Comparison of ENCODE assay signal across 20 cellular contexts in the genomic region with DNA sequence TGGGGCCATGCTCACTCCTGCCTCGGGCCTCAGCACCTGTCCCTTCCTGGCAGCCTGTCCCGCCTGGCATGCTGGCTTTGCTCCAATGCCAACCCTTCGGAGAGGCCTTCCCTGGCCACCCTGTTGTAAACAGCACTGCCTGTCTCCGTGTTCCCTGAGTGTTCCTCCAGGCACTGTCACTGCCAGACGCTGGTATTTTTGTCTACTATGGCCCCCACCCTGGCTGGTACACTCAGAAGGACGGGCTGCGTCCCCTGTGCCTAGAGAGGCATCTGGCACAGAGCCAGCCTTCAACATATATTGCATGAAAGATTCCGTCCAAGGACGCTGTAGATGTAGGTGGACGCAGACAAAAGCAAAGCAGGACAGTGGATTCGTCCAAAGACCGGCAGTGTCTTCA. TPM values are rescaled to one million over a fixed set of nuclear protein-coding genes. Genes with fewer than 3 reads are reported as not detected.
DNase-seq lines count a peak whose midpoint lies in the region; ATAC-seq, FAIRE-seq and TF ChIP-seq lines count a peak whose summit lies in the region.
"Had no signal": no experiment of that assay in that cellular context is flagged by ENCODE, and none has a peak within 500 bp of the region (broad histone marks: within the 10 kb centered on the region; RNA-seq: fewer than 3 reads in every experiment).

No MANE protein-coding gene starts in this region.

- no peak overlapping the region for H3K27ac Mint-ChIP-seq in osteocyte (ENCODE audit: unreplicated experiment)
- H3K27ac Mint-ChIP-seq: CD8-positive, alpha-beta T cell; dendritic cell treated with granulocyte-macrophage colony-stimulating factor and Interleukin-4, amounts not matched to agents 40 ng/mL and 50 ng/mL, for 4 days; GM23338 had no signal

- intact Hi-C loops in right lobe of liver (cut with DNase I): loop anchor here in 1 of 2 donors (5.0 kb wide), 1 partner anchor 49 kb away; no protein-coding TSS in a partner anchor
- intact Hi-C loops in HepG2 (cut with micrococcal nuclease; ENCODE audit: unreplicated experiment): no loop called here
- intact Hi-C loops in left cardiac atrium (cut with DNase I): no loop called here
- intact Hi-C loops in tibial artery (cut with DNase I; ENCODE audit: low total_unique reads): no loop called here

- H2AFZ ChIP-seq in HepG2 (ENCODE audit: low read length): no peak overlapping the region
- H2AFZ ChIP-seq: GM23338 had no signal

- peaks cover 10% of the 10 kb centered on the region for H3K27me3 Mint-ChIP-seq in osteocyte (ENCODE audit: unreplicated experiment)

- no peak for TF ChIP-seq POLR2A in right lobe of liver (IDR thresholded peaks at IDR 0.05)
- no peak for TF ChIP-seq POLR2A in HepG2 (IDR thresholded peaks at IDR 0.05; ENCODE audit: insufficient read depth in 1 of 2, low read depth in 2 of 2, low read length in 2 of 2)

- H3K9me3 ChIP-seq in right lobe of liver: no peaks in the 10 kb centered on the region
- no peaks in the 10 kb centered on the region for H3K9me3 ChIP-seq in HepG2 (ENCODE audit: low read length)
- no peaks in the 10 kb centered on the region for H3K9me3 ChIP-seq in tibial artery

- BruUV-seq in HepG2 (replicated peaks; lab: Mats Ljungman, UMichigan): no TSS peak

- H4K20me1 ChIP-seq in HepG2 (ENCODE audit: insufficient read depth, low read length): no peaks in the 10 kb centered on the region

- TF ChIP-seq RAD21 in HepG2 (CRISPR knock-in tag; IDR thresholded peaks at IDR 0.05): no peak

- peaks cover 2% of the 10 kb centered on the region for H3K4me1 Mint-ChIP-seq in osteocyte (ENCODE audit: unreplicated experiment)

- no peaks in the 10 kb centered on the region for H3K27me3 ChIP-seq in right lobe of liver
- peaks cover 0 to 48% of the 10 kb centered on the region in 2 experiments for H3K27me3 ChIP-seq in HepG2 (ENCODE audit: control insufficient read depth in 1 of 2, insufficient read depth in 2 of 2, low read length in 2 of 2)
- H3K27me3 ChIP-seq in tibial artery: peaks cover 0 to 63% of the 10 kb centered on the region in 2 donors

- POLR2A ChIA-PET in HepG2 (lab: Yijun Ruan, JAX): no interaction called here

- TF ChIP-seq EP300 in HepG2 (IDR thresholded peaks at IDR 0.05; ENCODE audit: low read depth in 2 of 2, low read length in 2 of 2): no peak
- TF ChIP-seq EP300 in HepG2 (CRISPR knock-in tag; IDR thresholded peaks at IDR 0.05; ENCODE audit: borderline replicate concordance): no peak

- 35% methylated on average over 7 of the region's 12 CpGs for WGBS in right lobe of liver (ENCODE audit: insufficient coverage, low coverage, low lambda C conversion rate, missing lambda C conversion rate)
- WGBS in HepG2 (ENCODE audit: low lambda C conversion rate): 8% methylated on average over 8 of the region's 12 CpGs

- in situ Hi-C loops in HepG2 (cut with HindIII; ENCODE audit: extremely low pct_ligation_motif_present, low pct_unique_long_range_greater_than_20kb): no loop called here

- no peaks in the 10 kb centered on the region for H3K79me2 ChIP-seq in HepG2 (ENCODE audit: insufficient read depth, low read length)

- CTCF ChIA-PET in HepG2 (lab: Yijun Ruan, JAX; ENCODE audit: low intra/inter-chr PET ratio, low total read pairs): no interaction called here

- H3K4me1 ChIP-seq in right lobe of liver (peaks cover 0 to 31% (median 8%) of the 10 kb centered on the region in 4 donors), HepG2 (ENCODE audit: insufficient read depth, low read length) (peaks cover 10% of the 10 kb centered on the region), tibial artery (peaks cover 0 to 15% (median 4%) of the 10 kb centered on the region in 4 donors)

- H3K36me3 Mint-ChIP-seq in osteocyte (ENCODE audit: unreplicated experiment): no peaks in the 10 kb centered on the region
- H3K36me3 Mint-ChIP-seq: CD8-positive, alpha-beta T cell had no signal

- ATAC-seq in right lobe of liver: peak; percentile 11 to 43 (median 23)
- ATAC-seq in HepG2: no peak
- ATAC-seq in left cardiac atrium: peak in 1 of 2 donors; percentile 4
- ATAC-seq in GM18868 (IDR thresholded peaks at IDR 0.05; ENCODE audit: unreplicated experiment): no peak
- ATAC-seq: CD8-positive, alpha-beta T cell; GM23338; stimulated activated naive CD8-positive, alpha-beta T cell treated with anti-CD3 and anti-CD28 coated beads, Interleukin-15, Interleukin-2, amounts not matched to agents 100 U/mL and 50 U/mL, for 24 hours had no signal

- H3K4me3 ChIP-seq in right lobe of liver: no peak overlapping the region
- no peak overlapping the region for H3K4me3 ChIP-seq in HepG2 (replicated peaks in 1 of 3; ENCODE audit: insufficient read depth in 1 of 3, low read depth in 2 of 3, low read length in 3 of 3)
- no peak overlapping the region for H3K4me3 ChIP-seq in tibial artery
- H3K4me3 ChIP-seq: GM23338 had no signal

- no peak overlapping the region for H3K4me3 Mint-ChIP-seq in osteocyte (ENCODE audit: unreplicated experiment)
- H3K4me3 Mint-ChIP-seq: CD8-positive, alpha-beta T cell; dendritic cell treated with granulocyte-macrophage colony-stimulating factor and Interleukin-4, amounts not matched to agents 40 ng/mL and 50 ng/mL, for 4 days; GM23338 had no signal

- no peak overlapping the region for H3K4me2 ChIP-seq in HepG2 (ENCODE audit: low read depth, low read length)
- H3K4me2 ChIP-seq: GM23338 had no signal

- no peak overlapping the region for H3K9ac ChIP-seq in HepG2 (ENCODE audit: insufficient read depth, low read depth, low read length)

- no peak for TF ChIP-seq CTCF in right lobe of liver (IDR thresholded peaks at IDR 0.05)
- TF ChIP-seq CTCF in HepG2 (CRISPR knock-in tag; IDR thresholded peaks at IDR 0.05): no peak
- TF ChIP-seq CTCF in osteocyte (IDR thresholded peaks at IDR 0.05): no peak
- TF ChIP-seq CTCF in tibial artery (IDR thresholded peaks at IDR 0.05): no peak

- FAIRE-seq in HepG2 (lab: Jason Lieb, UNC): no peak
- FAIRE-seq: astrocyte had no signal

- H3K27ac ChIP-seq in right lobe of liver: no peak overlapping the region
- no peak overlapping the region for H3K27ac ChIP-seq in HepG2 (ENCODE audit: extremely low read length, insufficient read depth, low read length)
- H3K27ac ChIP-seq in tibial artery: no peak overlapping the region

- no peaks in the 10 kb centered on the region for H3K9me3 Mint-ChIP-seq in osteocyte (ENCODE audit: unreplicated experiment)
- H3K9me3 Mint-ChIP-seq: CD8-positive, alpha-beta T cell; dendritic cell treated with granulocyte-macrophage colony-stimulating factor and Interleukin-4, amounts not matched to agents 40 ng/mL and 50 ng/mL, for 4 days; GM23338 had no signal

- H3K36me3 ChIP-seq in right lobe of liver (no peaks in the 10 kb centered on the region), HepG2 (replicated peaks in 1 of 2; ENCODE audit: control insufficient read depth in 1 of 2, insufficient read depth in 2 of 2, low read length in 2 of 2) (no peaks in the 10 kb centered on the region), tibial artery (no peaks in the 10 kb centered on the region)

- DNase-seq in right lobe of liver (peak; percentile 67 to 85 (median 83)), HepG2 (ENCODE audit: low spot score) (no peak), left cardiac atrium (peak; percentile 55), osteocyte (ENCODE audit: extremely low spot score, unreplicated experiment) (peak; percentile 64), DMS153 treated with DMSO at 0.1 percent for 48 hours (lab: John Stamatoyannopoulos, UW; ENCODE audit: unreplicated experiment) (no peak), NCI-H446 treated with DMSO at 0.1 percent for 48 hours (lab: John Stamatoyannopoulos, UW) (no peak), tibial artery (no peak)
- DNase-seq: activated CD4-positive, CD25-positive, alpha-beta regulatory T cell treated with anti-CD3 and anti-CD28 coated beads, Interleukin-2, amount 50 U/mL, for 72 hours; KG1; NCI-H1092 treated with DMSO at 0.1 percent for 48 hours; SHP77; stimulated activated CD4-positive, alpha-beta T cell treated with anti-CD3 and anti-CD28 coated beads, Interleukin-12 subunit alpha, Interleukin-12 subunit beta, amount 100 ng/mL, for 4 hours; stimulated activated naive CD8-positive, alpha-beta T cell treated with anti-CD3 and anti-CD28 coated beads, Interleukin-15, Interleukin-2, amounts not matched to agents 100 U/mL and 50 U/mL, for 24 hours; T-helper 2 cell had no signal

RNA-seq across cellular contexts. Expression of a gene that starts 2.7 kb away (rescaled TPM):
- total RNA-seq in right lobe of liver (100 to 1,000 TPM in 3 of 6 experiments, 10 to 100 TPM in 3; 37.3 to 232 (median 110) TPM), HepG2 (2016; rRNA removed; fragmentation: Illumina TruSeq; extraction: Trizol) (not detected in 2 replicates), left cardiac atrium (100 to 1,000 TPM in 1 of 2 donors, 10 to 100 TPM in 1; 92.0 to 168 TPM), osteocyte (not detected in 2 replicates)
- not detected in 2 replicates for total RNA-seq in HepG2 (2016; cell fraction: cytosol; rRNA removed; fragmentation: Illumina TruSeq; extraction: Trizol; ENCODE audit: low read depth)
- not detected in 2 replicates for total RNA-seq in HepG2 (2016; cell fraction: insoluble cytoplasmic fraction; rRNA removed; fragmentation: Illumina TruSeq; extraction: Trizol)
- not detected in 2 replicates for total RNA-seq in HepG2 (2016; cell fraction: membrane; rRNA removed; fragmentation: Illumina TruSeq; extraction: Trizol)
- not detected in 2 replicates for total RNA-seq in HepG2 (2016; cell fraction: nucleus; rRNA removed; fragmentation: Illumina TruSeq; extraction: Trizol)
- not detected in 2 replicates for polyA plus RNA-seq in HepG2 (2011; rRNA removed)
- polyA plus RNA-seq in HepG2 (2011; cell fraction: cytosol; rRNA removed): not detected in 2 replicates
- polyA plus RNA-seq in HepG2 (2011; cell fraction: nucleus; rRNA removed): not detected in 2 replicates
- not detected in 2 replicates for polyA plus RNA-seq in HepG2 (2012)
- not detected in 2 replicates for polyA plus RNA-seq in HepG2 (2016; cell fraction: cytosol; fragmentation: Illumina TruSeq; extraction: Trizol; ENCODE audit: low read depth)
- polyA plus RNA-seq in HepG2 (2016; cell fraction: insoluble cytoplasmic fraction; fragmentation: Illumina TruSeq; extraction: Trizol; ENCODE audit: low read depth): not detected in 2 replicates
- polyA plus RNA-seq in HepG2 (2016; cell fraction: membrane; fragmentation: Illumina TruSeq; extraction: Trizol; ENCODE audit: low read depth): not detected in 2 replicates
- polyA plus RNA-seq in HepG2 (2016; cell fraction: nucleus; fragmentation: Illumina TruSeq; extraction: Trizol; ENCODE audit: insufficient read depth, low read depth): not detected in 2 replicates
- polyA minus RNA-seq in HepG2 (2011; rRNA and poly(A)+ RNA removed; ENCODE audit: low replicate concordance): 0.37 TPM in 1 of 2 replicates, not detected in the other
- polyA minus RNA-seq in HepG2 (2011; cell fraction: cytosol; rRNA and poly(A)+ RNA removed): not detected in 2 replicates
- polyA minus RNA-seq in HepG2 (2011; cell fraction: nucleus; rRNA and poly(A)+ RNA removed): not detected in 2 replicates
- total RNA-seq: astrocyte; CD8-positive, alpha-beta T cell; epithelial cell of proximal tubule had no signal

RNA-seq across cellular contexts. Expression of a gene that starts 55.6 kb away (rescaled TPM):
- total RNA-seq in right lobe of liver (1 to 10 TPM in 4 of 6 experiments, under 1 TPM in 2; 0.79 to 1.5 (median 1.1) TPM), HepG2 (2016; rRNA removed; fragmentation: Illumina TruSeq; extraction: Trizol) (not detected in 2 replicates), left cardiac atrium (1 to 10 TPM; 7.6 to 8.1 TPM), osteocyte (4.5 and 4.6 TPM in 2 replicates)
- total RNA-seq in HepG2 (2016; cell fraction: cytosol; rRNA removed; fragmentation: Illumina TruSeq; extraction: Trizol; ENCODE audit: low read depth): not detected in 2 replicates
- total RNA-seq in HepG2 (2016; cell fraction: insoluble cytoplasmic fraction; rRNA removed; fragmentation: Illumina TruSeq; extraction: Trizol): not detected in 2 replicates
- total RNA-seq in HepG2 (2016; cell fraction: membrane; rRNA removed; fragmentation: Illumina TruSeq; extraction: Trizol): not detected in 2 replicates
- total RNA-seq in HepG2 (2016; cell fraction: nucleus; rRNA removed; fragmentation: Illumina TruSeq; extraction: Trizol): not detected in 2 replicates
- polyA plus RNA-seq in HepG2 (2011; rRNA removed): not detected in 2 replicates
- not detected in 2 replicates for polyA plus RNA-seq in HepG2 (2011; cell fraction: cytosol; rRNA removed)
- not detected in 2 replicates for polyA plus RNA-seq in HepG2 (2011; cell fraction: nucleus; rRNA removed)
- polyA plus RNA-seq in HepG2 (2012): not detected in 2 replicates
- polyA plus RNA-seq in HepG2 (2016; cell fraction: cytosol; fragmentation: Illumina TruSeq; extraction: Trizol; ENCODE audit: low read depth): not detected in 2 replicates
- not detected in 2 replicates for polyA plus RNA-seq in HepG2 (2016; cell fraction: insoluble cytoplasmic fraction; fragmentation: Illumina TruSeq; extraction: Trizol; ENCODE audit: low read depth)
- polyA plus RNA-seq in HepG2 (2016; cell fraction: membrane; fragmentation: Illumina TruSeq; extraction: Trizol; ENCODE audit: low read depth): not detected in 2 replicates
- not detected in 2 replicates for polyA plus RNA-seq in HepG2 (2016; cell fraction: nucleus; fragmentation: Illumina TruSeq; extraction: Trizol; ENCODE audit: insufficient read depth, low read depth)
- 0.02 and 12.4 TPM in 2 replicates for polyA minus RNA-seq in HepG2 (2011; rRNA and poly(A)+ RNA removed; ENCODE audit: low replicate concordance)
- polyA minus RNA-seq in HepG2 (2011; cell fraction: cytosol; rRNA and poly(A)+ RNA removed): 0.18 and 0.30 TPM in 2 replicates
- 0.13 TPM in 1 of 2 replicates, not detected in the other for polyA minus RNA-seq in HepG2 (2011; cell fraction: nucleus; rRNA and poly(A)+ RNA removed)

Comparison
In these comparisons a context has a peak if more than half of its experiments do, and no peak if none do; other contexts are left out.
1. ATAC-seq: peak in right lobe of liver (4 of 4); none in HepG2 (single experiment) and GM18868 (single experiment).
2. DNase-seq: peak in right lobe of liver (3 of 3), left cardiac atrium (single experiment) and osteocyte (single experiment); none in HepG2 (single experiment), DMS153 treated with DMSO at 0.1 percent for 48 hours (single experiment), NCI-H446 treated with DMSO at 0.1 percent for 48 hours (single experiment) and tibial artery (0 of 2).
3. RNA of a gene that starts 2.7 kb away (total RNA-seq): 92.0 to 168 TPM in left cardiac atrium and 37.3 to 232 TPM in right lobe of liver; not detected in HepG2 and not detected in osteocyte; every median in the first group is over 10 times any median in the second.